1 cellular context compared by ENCODE assay signal in genomic region chr6:43634702-43635303, GRCh38.
TF ChIP-seq lines count a peak whose summit lies in the region.

No MANE protein-coding gene starts in this region.

TF ChIP-seq in H1, 55 proteins besides CTCF, POLR2A, EP300 and RAD21:
- TF ChIP-seq BRCA1 (IDR thresholded peaks at IDR 0.05; ENCODE audit: low read depth, low read length) (no peak), BCL11A (IDR thresholded peaks at IDR 0.05; ENCODE audit: low read depth in 2 of 2, low read length in 2 of 2) (no peak), CHD2 (IDR thresholded peaks at IDR 0.05; ENCODE audit: low read length) (no peak), ASH2L (IDR thresholded peaks at IDR 0.05; ENCODE audit: low read length) (no peak), CBX8 (IDR thresholded peaks at IDR 0.05; ENCODE audit: borderline replicate concordance, low read depth, low read length) (no peak), GABPA (IDR thresholded peaks at IDR 0.05; ENCODE audit: borderline replicate concordance, insufficient read depth, low read length) (no peak), YY1 (IDR thresholded peaks at IDR 0.05; ENCODE audit: low read depth, low read length) (no peak)
